ENCODE assay signal across 12 cellular contexts in the genomic region with DNA sequence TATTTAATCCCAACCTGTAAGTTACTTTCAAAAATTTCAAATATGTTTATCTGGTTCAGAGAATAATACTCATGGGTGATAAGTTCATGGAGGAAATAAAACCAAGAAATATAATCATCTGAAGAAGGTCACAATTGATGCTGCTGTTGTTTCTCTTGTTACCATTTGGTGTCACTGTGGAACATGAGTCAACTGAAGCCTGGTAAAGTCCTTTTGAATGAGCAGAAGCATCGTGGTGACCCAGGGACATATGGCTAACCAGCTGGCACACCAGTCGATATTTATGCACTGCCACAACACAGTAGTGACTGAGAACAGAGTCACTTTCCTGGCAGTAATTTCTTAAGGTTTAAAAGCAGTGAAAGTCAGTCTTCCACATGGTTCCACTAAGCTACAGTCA.
DNase-seq lines count a peak whose midpoint lies in the region; ATAC-seq and TF ChIP-seq lines count a peak whose summit lies in the region.
"Had no signal": no experiment of that assay in that cellular context is flagged by ENCODE, and none has a peak within 500 bp of the region (broad histone marks: within the 10 kb centered on the region; RNA-seq: fewer than 3 reads in every experiment).

No MANE protein-coding gene starts in this region.

- H3K4me2 ChIP-seq in DND-41 (ENCODE audit: insufficient read depth, low read length) (no peak overlapping the region), PC-3 (ENCODE audit: low read length) (no peak overlapping the region)

- H3K4me3 ChIP-seq in DND-41 (ENCODE audit: low read depth in 1 of 2, low read length in 2 of 2) (no peak overlapping the region), PC-3 (ENCODE audit: low read length) (no peak overlapping the region), fibroblast of pulmonary artery (replicated peaks; ENCODE audit: low read depth, low read length) (no peak overlapping the region), esophagus squamous epithelium (no peak overlapping the region)
- H3K4me3 ChIP-seq: vagina had no signal

- H3K9ac ChIP-seq in DND-41 (ENCODE audit: low read depth, low read length) (no peak overlapping the region), PC-3 (ENCODE audit: low read length) (no peak overlapping the region)

- H3K79me2 ChIP-seq in DND-41 (ENCODE audit: insufficient read depth, low read length) (no peaks in the 10 kb centered on the region), PC-3 (ENCODE audit: low read length) (no peaks in the 10 kb centered on the region)

- intact Hi-C loops in PC-3 (cut with micrococcal nuclease): no loop called here
- intact Hi-C loops in esophagus squamous epithelium (cut with DNase I): no loop called here

- no peaks in the 10 kb centered on the region for H3K36me3 ChIP-seq in DND-41 (ENCODE audit: insufficient read depth, low read length)
- H3K36me3 ChIP-seq in PC-3 (ENCODE audit: low read depth, low read length): peaks cover 4% of the 10 kb centered on the region; the same call in 1 of the 2 replicates
- no peaks in the 10 kb centered on the region for H3K36me3 ChIP-seq in esophagus squamous epithelium
- H3K36me3 ChIP-seq: vagina had no signal

- POLR2A ChIA-PET in PC-3 (lab: Charles Lee; ENCODE audit: unreplicated experiment): no interaction called here

- BruUV-seq in PC-3 (replicated peaks; lab: Mats Ljungman, UMichigan): no TSS peak

- H3K9me3 ChIP-seq in DND-41 (ENCODE audit: insufficient read depth, low read length, severe bottlenecking) (no peaks in the 10 kb centered on the region), PC-3 (ENCODE audit: low read length) (no peaks in the 10 kb centered on the region), esophagus squamous epithelium (peaks cover 0 to 15% (median 0%) of the 10 kb centered on the region in 3 donors)
- H3K9me3 ChIP-seq: vagina had no signal

- no peak overlapping the region for H2AFZ ChIP-seq in DND-41 (ENCODE audit: low read depth, low read length)
- H2AFZ ChIP-seq in PC-3 (ENCODE audit: low read length): no peak overlapping the region

- TF ChIP-seq CTCF in DND-41 (IDR thresholded peaks at IDR 0.05; ENCODE audit: borderline replicate concordance, extremely low read depth, low read length, poor library complexity, severe bottlenecking): peak; percentile 35
- TF ChIP-seq CTCF in PC-3 (conservative IDR thresholded peaks at IDR 0.05; ENCODE audit: low read depth, low read length): peak; percentile 38; the same call in 1 of the 2 replicates
- TF ChIP-seq CTCF in fibroblast of pulmonary artery (IDR thresholded peaks at IDR 0.05; ENCODE audit: low read length, missing control alignments): peak; percentile 11
- peak in 1 of 6 experiments; percentile 7 for TF ChIP-seq CTCF in esophagus squamous epithelium (IDR thresholded peaks at IDR 0.05)

- ATAC-seq in DND-41 (ENCODE audit: insufficient read depth, low read depth): no peak
- ATAC-seq in PC-3: no peak
- no peak for ATAC-seq in HG03108 (IDR thresholded peaks at IDR 0.05; ENCODE audit: unreplicated experiment)
- no peak for ATAC-seq in HG02973 (IDR thresholded peaks at IDR 0.05; ENCODE audit: unreplicated experiment)
- ATAC-seq: natural killer cell had no signal

- H3F3A ChIP-seq in PC-3 (ENCODE audit: low read length, unreplicated experiment): no peaks in the 10 kb centered on the region

- TF ChIP-seq POLR2A in esophagus squamous epithelium (IDR thresholded peaks at IDR 0.05): no peak

- H3K27ac ChIP-seq in DND-41 (ENCODE audit: low read length): no peak overlapping the region
- no peak overlapping the region for H3K27ac ChIP-seq in PC-3 (ENCODE audit: low read length)
- no peak overlapping the region for H3K27ac ChIP-seq in esophagus squamous epithelium
- H3K27ac ChIP-seq: vagina had no signal

- H3K4me1 ChIP-seq in DND-41 (ENCODE audit: insufficient read depth, low read length) (no peaks in the 10 kb centered on the region), PC-3 (ENCODE audit: insufficient read depth, low read length) (no peaks in the 10 kb centered on the region), esophagus squamous epithelium (no peaks in the 10 kb centered on the region)
- H3K4me1 ChIP-seq: vagina had no signal

- DNase-seq in DND-41 (no peak), HT-29 (ENCODE audit: low spot score) (peak; percentile 18), PC-3 (no peak), fibroblast of pulmonary artery (ENCODE audit: low read depth) (no peak), HuH-7 (ENCODE audit: low spot score) (no peak), esophagus squamous epithelium (lab: John Stamatoyannopoulos, UW) (no peak)
- DNase-seq: CD4-positive, alpha-beta T cell; natural killer cell; NCI-H2029 had no signal

- H4K20me1 ChIP-seq in DND-41 (ENCODE audit: insufficient read depth, low read length) (no peaks in the 10 kb centered on the region), PC-3 (ENCODE audit: low read length) (no peaks in the 10 kb centered on the region)

- H3K9me2 ChIP-seq in PC-3 (replicated peaks; ENCODE audit: low read length): no peaks in the 10 kb centered on the region

- 58 to 69% methylated on average over 2 of the region's 2 CpGs for WGBS in esophagus squamous epithelium, 2 donors

- CTCF ChIA-PET in PC-3 (lab: Charles Lee): no interaction called here

- H3K27me3 ChIP-seq in DND-41 (ENCODE audit: insufficient read depth, low read length, poor library complexity) (no peaks in the 10 kb centered on the region), PC-3 (ENCODE audit: low read length) (no peaks in the 10 kb centered on the region), esophagus squamous epithelium (no peaks in the 10 kb centered on the region)
- H3K27me3 ChIP-seq: vagina had no signal
